Comparison of ENCODE assay signal across 9 cellular contexts in the genomic region with DNA sequence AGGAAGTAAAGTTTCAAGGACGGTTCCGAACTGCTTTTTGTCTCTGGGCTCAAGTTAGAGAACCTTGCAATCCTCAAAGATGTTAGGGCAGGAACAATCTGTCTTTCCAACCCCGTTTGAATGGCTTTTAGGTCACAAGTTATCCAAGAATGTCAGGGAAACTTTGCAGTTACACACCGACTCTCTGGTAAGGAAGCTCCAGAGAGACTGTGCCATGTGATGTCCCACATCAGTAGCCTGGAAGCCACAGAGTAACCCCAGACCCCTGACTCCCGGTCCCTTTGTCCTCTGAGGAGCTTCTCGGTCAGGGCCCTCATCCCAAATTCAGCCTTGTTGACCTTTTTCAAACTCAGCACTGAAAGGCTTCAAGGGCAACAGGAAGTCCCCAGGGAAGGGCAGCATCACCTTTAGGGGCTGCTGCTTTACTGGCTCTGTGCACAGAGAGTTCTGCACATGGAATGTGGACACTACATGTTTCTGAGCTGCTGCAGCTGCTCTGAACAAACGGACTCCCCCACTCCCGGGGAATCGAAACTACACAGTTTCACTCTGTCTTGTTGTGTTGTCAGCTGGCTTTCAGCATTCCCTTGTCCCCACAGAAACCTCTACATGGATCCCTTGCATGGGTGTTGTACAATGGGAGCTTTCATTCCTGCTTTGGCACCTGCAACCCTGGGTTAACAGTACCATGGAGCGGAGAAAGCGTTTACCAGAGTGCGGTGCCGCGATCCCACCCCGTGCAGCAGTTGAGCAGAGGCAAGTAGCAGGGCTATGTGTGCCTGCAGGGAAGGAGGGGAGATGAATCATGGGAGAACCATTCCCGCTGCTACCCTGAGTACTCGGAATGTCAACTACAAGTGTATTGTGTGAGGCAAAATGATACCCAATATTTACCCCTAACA.
DNase-seq lines count a peak whose midpoint lies in the region; ATAC-seq and TF ChIP-seq lines count a peak whose summit lies in the region.
"Had no signal": no experiment of that assay in that cellular context is flagged by ENCODE, and none has a peak within 500 bp of the region (broad histone marks: within the 10 kb centered on the region; RNA-seq: fewer than 3 reads in every experiment).

No MANE protein-coding gene starts in this region.

- ATAC-seq in RWPE2 (ENCODE audit: low read depth): peak; percentile 17
- peak; percentile 4 for ATAC-seq in foreskin keratinocyte
- ATAC-seq in HG02938 (IDR thresholded peaks at IDR 0.05; ENCODE audit: unreplicated experiment): no peak
- ATAC-seq in GM21367 (IDR thresholded peaks at IDR 0.05; ENCODE audit: unreplicated experiment): no peak

- no peaks in the 10 kb centered on the region for H3K9me3 ChIP-seq in RWPE2 (ENCODE audit: severe bottlenecking)
- no peaks in the 10 kb centered on the region for H3K9me3 ChIP-seq in tibial artery
- H3K9me3 ChIP-seq: ascending aorta had no signal

- peaks cover 29% of the 10 kb centered on the region for H3K4me1 Mint-ChIP-seq in osteocyte (ENCODE audit: unreplicated experiment)

- H3K27me3 ChIP-seq in RWPE2 (ENCODE audit: insufficient read depth, poor library complexity, severe bottlenecking) (no peaks in the 10 kb centered on the region), foreskin keratinocyte (no peaks in the 10 kb centered on the region), tibial artery (no peaks in the 10 kb centered on the region)
- H3K27me3 ChIP-seq: ascending aorta had no signal

- no peaks in the 10 kb centered on the region for H3K9me3 Mint-ChIP-seq in osteocyte (ENCODE audit: unreplicated experiment)

- no peaks in the 10 kb centered on the region for H3K36me3 ChIP-seq in RWPE2 (ENCODE audit: low read depth)
- H3K36me3 ChIP-seq in tibial artery: no peaks in the 10 kb centered on the region
- H3K36me3 ChIP-seq: ascending aorta had no signal

- no peaks in the 10 kb centered on the region for H3K27me3 Mint-ChIP-seq in osteocyte (ENCODE audit: unreplicated experiment)

- H3K4me3 ChIP-seq in RWPE2 (ENCODE audit: severe bottlenecking) (no peak overlapping the region), tibial artery (no peak overlapping the region)
- H3K4me3 ChIP-seq: ascending aorta had no signal

- peak overlapping the region; percentile 100 for H3K27ac ChIP-seq in RWPE2 (ENCODE audit: poor library complexity, severe bottlenecking)
- peak overlapping the region; percentile 31 for H3K27ac ChIP-seq in foreskin keratinocyte
- H3K27ac ChIP-seq in tibial artery: no peak overlapping the region
- H3K27ac ChIP-seq: ascending aorta had no signal

- peak; percentile 89 for DNase-seq in DMS53 (lab: John Stamatoyannopoulos, UW)
- DNase-seq in RWPE2 (ENCODE audit: low spot score): no peak
- DNase-seq in foreskin keratinocyte: peak in 1 of 2 donors; percentile 68
- DNase-seq in osteocyte (ENCODE audit: extremely low spot score, unreplicated experiment): peak; percentile 85
- no peak for DNase-seq in tibial artery
- no peak for DNase-seq in AG20443 (ENCODE audit: low spot score)

- peak overlapping the region; percentile 97 for H3K27ac Mint-ChIP-seq in osteocyte (ENCODE audit: unreplicated experiment)

- peaks cover 36% of the 10 kb centered on the region for H3K4me1 ChIP-seq in RWPE2 (ENCODE audit: insufficient read depth, poor library complexity, severe bottlenecking)
- peaks cover 22% of the 10 kb centered on the region for H3K4me1 ChIP-seq in foreskin keratinocyte
- H3K4me1 ChIP-seq in tibial artery: peaks cover 0 to 24% (median 7%) of the 10 kb centered on the region in 4 donors
- H3K4me1 ChIP-seq: ascending aorta had no signal

- TF ChIP-seq CTCF in RWPE2 (IDR thresholded peaks at IDR 0.05; ENCODE audit: poor library complexity, severe bottlenecking): peak; percentile 76
- no peak for TF ChIP-seq CTCF in foreskin keratinocyte (conservative IDR thresholded peaks at IDR 0.05)
- TF ChIP-seq CTCF in osteocyte (IDR thresholded peaks at IDR 0.05): no peak
- no peak for TF ChIP-seq CTCF in tibial artery (IDR thresholded peaks at IDR 0.05)

- H3K4me3 Mint-ChIP-seq in osteocyte (ENCODE audit: unreplicated experiment): peak overlapping the region; percentile 80

- intact Hi-C loops in tibial artery (cut with DNase I; ENCODE audit: low total_unique reads): loop anchor here (2.0 to 5.0 kb wide), 2 partner anchors 410 to 580 kb away; no protein-coding TSS in a partner anchor

- H3K36me3 Mint-ChIP-seq in osteocyte (ENCODE audit: unreplicated experiment): no peaks in the 10 kb centered on the region

Comparison
In these comparisons a context has a peak if more than half of its experiments do, and no peak if none do; other contexts are left out.
1. DNase-seq: peak in DMS53 (single experiment) and osteocyte (single experiment); none in RWPE2 (single experiment), tibial artery (0 of 2) and AG20443 (single experiment).
2. ATAC-seq: peak in RWPE2 (single experiment) and foreskin keratinocyte (single experiment); none in HG02938 (single experiment) and GM21367 (single experiment).
3. H3K27ac ChIP-seq: peak in RWPE2 (single experiment) and foreskin keratinocyte (single experiment); none in tibial artery (0 of 2).